ENCODE assay signal across 2 cellular contexts in genomic region chr12:94754653-94755052, GRCh38.
TF ChIP-seq lines count a peak whose summit lies in the region.

No MANE protein-coding gene starts in this region.

TF ChIP-seq in HCT116, 20 proteins besides CTCF, POLR2A, EP300 and RAD21 (continued from another document):
- TF ChIP-seq REST (IDR thresholded peaks at IDR 0.05; ENCODE audit: low read depth) (no peak), JUND (IDR thresholded peaks at IDR 0.05) (no peak), EGR1 (IDR thresholded peaks at IDR 0.05; ENCODE audit: low read depth) (no peak), CEBPB (IDR thresholded peaks at IDR 0.05; ENCODE audit: low read depth) (no peak)

TF ChIP-seq in WTC11, 78 proteins besides CTCF, POLR2A, EP300 and RAD21 (continued from another document):
- TF ChIP-seq ESRRA (CRISPR knock-in tag; IDR thresholded peaks at IDR 0.05; ENCODE audit: borderline replicate concordance) (no peak), GABPB1 (CRISPR knock-in tag; IDR thresholded peaks at IDR 0.05) (no peak), SOX15 (CRISPR knock-in tag; IDR thresholded peaks at IDR 0.05) (no peak), ETV6 (CRISPR knock-in tag; IDR thresholded peaks at IDR 0.05) (no peak), E2F4 (CRISPR knock-in tag; IDR thresholded peaks at IDR 0.05; ENCODE audit: borderline replicate concordance, low read depth) (no peak), OVOL2 (CRISPR knock-in tag; IDR thresholded peaks at IDR 0.05; ENCODE audit: borderline replicate concordance) (no peak)
